11 cellular contexts compared by ENCODE assay signal in genomic region chr16:275041-275621, GRCh38.
DNase-seq lines count a peak whose midpoint lies in the region; ATAC-seq lines count a peak whose summit lies in the region.
"Had no signal": no experiment of that assay in that cellular context is flagged by ENCODE, and none has a peak within 500 bp of the region (broad histone marks: within the 10 kb centered on the region; RNA-seq: fewer than 3 reads in every experiment).

No MANE protein-coding gene starts in this region.

- H3K27me3 Mint-ChIP-seq in activated naive CD8-positive, alpha-beta T cell treated with anti-CD3 and anti-CD28 coated beads, Interleukin-2, amount 50 U/mL, for 24 hours, result peaks cover 21% of the 10 kb centered on the region
- peaks cover 31 to 38% of the 10 kb centered on the region in 2 donors for H3K27me3 Mint-ChIP-seq in stimulated activated naive B cell treated with anti-CD40 and anti-IgM and Interleukin-4, amounts not matched to agents 10 μg/mL and 1 μg/mL and 100 μg/mL, for 72 hours

- no peak overlapping the region for H3K4me3 Mint-ChIP-seq in activated naive CD8-positive, alpha-beta T cell treated with anti-CD3 and anti-CD28 coated beads, Interleukin-2, amount 50 U/mL, for 24 hours
- H3K4me3 Mint-ChIP-seq in stimulated activated naive B cell treated with anti-CD40 and anti-IgM and Interleukin-4, amounts not matched to agents 10 μg/mL and 1 μg/mL and 100 μg/mL, for 72 hours, result peak overlapping the region; percentile 75
- H3K4me3 Mint-ChIP-seq: stimulated activated naive CD8-positive, alpha-beta T cell treated with anti-CD3 and anti-CD28 coated beads, Interleukin-15, Interleukin-2, amounts not matched to agents 100 ng/mL and 50 ng/mL, for 24 hours had no signal

- no peaks in the 10 kb centered on the region for H3K4me1 ChIP-seq in iPS-18a (ENCODE audit: control insufficient read depth, low read depth, low read length)

- H3K9ac ChIP-seq in iPS-18a (ENCODE audit: low read length), result no peak overlapping the region

- H3K36me3 Mint-ChIP-seq in activated naive CD8-positive, alpha-beta T cell treated with anti-CD3 and anti-CD28 coated beads, Interleukin-2, amount 50 U/mL, for 24 hours (ENCODE audit: low read depth), result no peaks in the 10 kb centered on the region
- no peaks in the 10 kb centered on the region for H3K36me3 Mint-ChIP-seq in stimulated activated naive B cell treated with anti-CD40 and anti-IgM and Interleukin-4, amounts not matched to agents 10 μg/mL and 1 μg/mL and 100 μg/mL, for 72 hours

- no peak for ATAC-seq in activated naive CD8-positive, alpha-beta T cell treated with anti-CD3 and anti-CD28 coated beads, Interleukin-2, amount 50 U/mL, for 24 hours
- ATAC-seq in stimulated activated naive B cell treated with anti-CD40 and anti-IgM and Interleukin-4, amounts not matched to agents 10 μg/mL and 1 μg/mL and 100 μg/mL, for 72 hours (replicated peaks), result peak; percentile 51 to 52
- ATAC-seq in HG02571 (IDR thresholded peaks at IDR 0.05; ENCODE audit: unreplicated experiment), result no peak
- ATAC-seq in GM18907 (IDR thresholded peaks at IDR 0.05; ENCODE audit: unreplicated experiment), result no peak

- H3K36me3 ChIP-seq in iPS-18a (ENCODE audit: control insufficient read depth, low read depth, low read length), result no peaks in the 10 kb centered on the region

- no peak overlapping the region for H3K27ac Mint-ChIP-seq in activated naive CD8-positive, alpha-beta T cell treated with anti-CD3 and anti-CD28 coated beads, Interleukin-2, amount 50 U/mL, for 24 hours
- H3K27ac Mint-ChIP-seq in stimulated activated naive B cell treated with anti-CD40 and anti-IgM and Interleukin-4, amounts not matched to agents 10 μg/mL and 1 μg/mL and 100 μg/mL, for 72 hours, result peak overlapping the region; percentile 47
- H3K27ac Mint-ChIP-seq: stimulated activated naive CD8-positive, alpha-beta T cell treated with anti-CD3 and anti-CD28 coated beads, Interleukin-15, Interleukin-2, amounts not matched to agents 100 ng/mL and 50 ng/mL, for 24 hours had no signal

- H3K9me3 Mint-ChIP-seq in activated naive CD8-positive, alpha-beta T cell treated with anti-CD3 and anti-CD28 coated beads, Interleukin-2, amount 50 U/mL, for 24 hours, result no peaks in the 10 kb centered on the region
- no peaks in the 10 kb centered on the region for H3K9me3 Mint-ChIP-seq in stimulated activated naive B cell treated with anti-CD40 and anti-IgM and Interleukin-4, amounts not matched to agents 10 μg/mL and 1 μg/mL and 100 μg/mL, for 72 hours
- H3K9me3 Mint-ChIP-seq: stimulated activated naive CD8-positive, alpha-beta T cell treated with anti-CD3 and anti-CD28 coated beads, Interleukin-15, Interleukin-2, amounts not matched to agents 100 ng/mL and 50 ng/mL, for 24 hours had no signal

- no peaks in the 10 kb centered on the region for H3K9me3 ChIP-seq in iPS-18a (ENCODE audit: control insufficient read depth, low read depth, low read length)

- H3K27ac ChIP-seq in iPS-18a (ENCODE audit: low read length), result no peak overlapping the region
- H3K27ac ChIP-seq: C4-2B, epithelial cell of prostate had no signal

- H3K4me3 ChIP-seq in iPS-18a (ENCODE audit: low read length), result peak overlapping the region; percentile 53

- peaks cover 9% of the 10 kb centered on the region for H3K4me1 Mint-ChIP-seq in activated naive CD8-positive, alpha-beta T cell treated with anti-CD3 and anti-CD28 coated beads, Interleukin-2, amount 50 U/mL, for 24 hours
- H3K4me1 Mint-ChIP-seq in stimulated activated naive B cell treated with anti-CD40 and anti-IgM and Interleukin-4, amounts not matched to agents 10 μg/mL and 1 μg/mL and 100 μg/mL, for 72 hours, result peaks cover 7 to 19% of the 10 kb centered on the region in 2 donors

- DNase-seq in NCI-H1417 (lab: John Stamatoyannopoulos, UW), result peak in 2 of 3 experiments; percentile 30 to 50
- no peak for DNase-seq in NCI-H1417 treated with DMSO at 0.1 percent for 48 hours (lab: John Stamatoyannopoulos, UW)
- DNase-seq in activated naive CD8-positive, alpha-beta T cell treated with anti-CD3 and anti-CD28 coated beads, Interleukin-2, amount 50 U/mL, for 24 hours, result peak; percentile 13
- DNase-seq in stimulated activated naive B cell treated with anti-CD40 and anti-IgM and Interleukin-4, amounts not matched to agents 10 μg/mL and 1 μg/mL and 100 μg/mL, for 72 hours, result no peak
- no peak for DNase-seq in hepatic stellate cell (ENCODE audit: low spot score)

- H3K27me3 ChIP-seq in iPS-18a (ENCODE audit: control insufficient read depth, insufficient read depth, low read length), result peaks cover 47% of the 10 kb centered on the region

Comparison
In these comparisons a context has a peak if more than half of its experiments do, and no peak if none do; other contexts are left out.
1. DNase-seq: peak in NCI-H1417 (2 of 3) and activated naive CD8-positive, alpha-beta T cell treated with anti-CD3 and anti-CD28 coated beads, Interleukin-2, amount 50 U/mL, for 24 hours (single experiment); none in NCI-H1417 treated with DMSO at 0.1 percent for 48 hours (single experiment), stimulated activated naive B cell treated with anti-CD40 and anti-IgM and Interleukin-4, amounts not matched to agents 10 μg/mL and 1 μg/mL and 100 μg/mL, for 72 hours (single experiment) and hepatic stellate cell (single experiment).
2. ATAC-seq: peak in stimulated activated naive B cell treated with anti-CD40 and anti-IgM and Interleukin-4, amounts not matched to agents 10 μg/mL and 1 μg/mL and 100 μg/mL, for 72 hours (2 of 2); none in activated naive CD8-positive, alpha-beta T cell treated with anti-CD3 and anti-CD28 coated beads, Interleukin-2, amount 50 U/mL, for 24 hours (single experiment), HG02571 (single experiment) and GM18907 (single experiment).